ENCODE assay signal across 9 cellular contexts in genomic region chr9:137295313-137296213, GRCh38. TPM values are rescaled to one million over a fixed set of nuclear protein-coding genes. Genes with fewer than 3 reads are reported as not detected.
DNase-seq lines count a peak whose midpoint lies in the region; ATAC-seq, FAIRE-seq and TF ChIP-seq lines count a peak whose summit lies in the region.
"Had no signal": no experiment of that assay in that cellular context is flagged by ENCODE, and none has a peak within 500 bp of the region (broad histone marks: within the 10 kb centered on the region; RNA-seq: fewer than 3 reads in every experiment).

No MANE protein-coding gene starts in this region.

- H3K9me3 ChIP-seq in CD4-positive, CD25-positive, alpha-beta regulatory T cell (ENCODE audit: control insufficient read depth in 2 of 2, low read length in 2 of 2), result peaks cover 0 to 5% of the 10 kb centered on the region in 2 experiments
- H3K9me3 ChIP-seq in HepG2 (ENCODE audit: low read length) (no peaks in the 10 kb centered on the region), subcutaneous abdominal adipose tissue (ENCODE audit: control insufficient read depth in 5 of 5, low read length in 5 of 5) (peaks cover 0 to 5% (median 4%) of the 10 kb centered on the region in 5 donors)

- no peak for TF ChIP-seq POLR2A in HepG2 (IDR thresholded peaks at IDR 0.05; ENCODE audit: insufficient read depth in 1 of 2, low read depth in 2 of 2, low read length in 2 of 2)

- BruUV-seq in HepG2 (replicated peaks; lab: Mats Ljungman, UMichigan), result no TSS peak

- H3K9me3 Mint-ChIP-seq in CD4-positive, CD25-positive, alpha-beta regulatory T cell, result peaks cover 0 to 1% (median 0%) of the 10 kb centered on the region in 7 donors

- no peak overlapping the region for H3K27ac Mint-ChIP-seq in CD4-positive, CD25-positive, alpha-beta regulatory T cell

- FAIRE-seq in bronchial epithelial cell (lab: Jason Lieb, UNC) (no peak), HepG2 (lab: Jason Lieb, UNC) (no peak)

- no peak overlapping the region for H2AFZ ChIP-seq in HepG2 (ENCODE audit: low read length)

- in situ Hi-C loops in HepG2 (cut with HindIII; ENCODE audit: extremely low pct_ligation_motif_present, low pct_unique_long_range_greater_than_20kb), result no loop called here

- TF ChIP-seq CTCF in bronchial epithelial cell (IDR thresholded peaks at IDR 0.05; ENCODE audit: insufficient read depth, low read length, severe bottlenecking), result peak; percentile 36
- TF ChIP-seq CTCF in HepG2 (CRISPR knock-in tag; IDR thresholded peaks at IDR 0.05), result peak; percentile 45; the same call in 1 of the 2 replicates

- H3K4me1 ChIP-seq in CD4-positive, CD25-positive, alpha-beta regulatory T cell (ENCODE audit: control insufficient read depth, insufficient read depth, low read length, poor library complexity, severe bottlenecking), result peaks cover 9% of the 10 kb centered on the region
- H3K4me1 ChIP-seq in HepG2 (ENCODE audit: insufficient read depth, low read length) (peaks cover 64% of the 10 kb centered on the region), subcutaneous abdominal adipose tissue (ENCODE audit: control insufficient read depth in 5 of 5, insufficient read depth in 5 of 5, low read length in 5 of 5) (peaks cover 0 to 49% (median 38%) of the 10 kb centered on the region in 5 donors)

- H3K79me2 ChIP-seq in HepG2 (ENCODE audit: insufficient read depth, low read length), result no peaks in the 10 kb centered on the region

- no peak overlapping the region for H3K27ac ChIP-seq in CD4-positive, CD25-positive, alpha-beta regulatory T cell (ENCODE audit: insufficient read depth, low read length, poor library complexity, severe bottlenecking)
- H3K27ac ChIP-seq in HepG2 (ENCODE audit: extremely low read length, insufficient read depth, low read length) (no peak overlapping the region), subcutaneous abdominal adipose tissue (ENCODE audit: low read depth, low read length) (peak overlapping the region; percentile 74)

- H3K4me3 Mint-ChIP-seq in CD4-positive, CD25-positive, alpha-beta regulatory T cell, result peak overlapping the region in 1 of 4 donors; percentile 60

- no peaks in the 10 kb centered on the region for H4K20me1 ChIP-seq in HepG2 (ENCODE audit: insufficient read depth, low read length)

- intact Hi-C loops in HepG2 (cut with micrococcal nuclease; ENCODE audit: unreplicated experiment), result no loop called here

- ATAC-seq in CD4-positive, CD25-positive, alpha-beta regulatory T cell (ENCODE audit: low read depth in 2 of 2), result peak; percentile 76 to 80
- ATAC-seq in HepG2, result peak; percentile 60
- no peak for ATAC-seq in HG02763 (IDR thresholded peaks at IDR 0.05; ENCODE audit: unreplicated experiment)
- no peak for ATAC-seq in HG02642 (IDR thresholded peaks at IDR 0.05; ENCODE audit: poor library complexity, unreplicated experiment)

- DNase-seq in CD4-positive, CD25-positive, alpha-beta regulatory T cell, result peak; percentile 36 to 56 (median 39)
- DNase-seq in H7 (peak; percentile 98), SKM-1 treated with dmso at 0.1 percent for 144 hours (lab: John Stamatoyannopoulos, UW; ENCODE audit: unreplicated experiment) (peak; percentile 41), bronchial epithelial cell (ENCODE audit: low read depth) (no peak), HepG2 (ENCODE audit: low spot score) (no peak)

- H3K27me3 ChIP-seq in CD4-positive, CD25-positive, alpha-beta regulatory T cell (ENCODE audit: control insufficient read depth, insufficient read depth, low read length), result peaks cover 7% of the 10 kb centered on the region
- H3K27me3 ChIP-seq in H7 (ENCODE audit: control insufficient read depth, insufficient read depth, low read length) (peaks cover 15% of the 10 kb centered on the region), bronchial epithelial cell (ENCODE audit: control insufficient read depth, insufficient read depth, low read length) (no peaks in the 10 kb centered on the region), HepG2 (ENCODE audit: control insufficient read depth in 1 of 2, insufficient read depth in 2 of 2, low read length in 2 of 2) (peaks cover 4 to 37% of the 10 kb centered on the region in 2 experiments; a peak in 4 of 5 replicates), subcutaneous abdominal adipose tissue (ENCODE audit: control insufficient read depth in 5 of 5, insufficient read depth in 4 of 5, low read length in 5 of 5) (peaks cover 31 to 54% (median 49%) of the 10 kb centered on the region in 5 donors)

- POLR2A ChIA-PET in HepG2 (lab: Yijun Ruan, JAX), result no interaction called here

- H3K4me2 ChIP-seq in HepG2 (ENCODE audit: low read depth, low read length), result peak overlapping the region; percentile 80

- no peaks in the 10 kb centered on the region for H3K36me3 Mint-ChIP-seq in CD4-positive, CD25-positive, alpha-beta regulatory T cell

- WGBS in HepG2 (ENCODE audit: low lambda C conversion rate), result 36% methylated on average over 16 of the region's 120 CpGs

- TF ChIP-seq RAD21 in HepG2 (CRISPR knock-in tag; IDR thresholded peaks at IDR 0.05), result peak; percentile 81

- H3K9ac ChIP-seq in HepG2 (ENCODE audit: insufficient read depth, low read depth, low read length), result peak overlapping the region; percentile 29; the same call in 1 of the 2 replicates
- H3K9ac ChIP-seq in subcutaneous abdominal adipose tissue (ENCODE audit: low read length in 5 of 5), result no peak overlapping the region

- CTCF ChIA-PET in HepG2 (lab: Yijun Ruan, JAX; ENCODE audit: low intra/inter-chr PET ratio, low total read pairs), result interaction anchor here (1.4 kb wide), 1 partner anchor 111 kb away, joined by 7 read pairs; no protein-coding TSS in a partner anchor

- TF ChIP-seq EP300 in HepG2 (IDR thresholded peaks at IDR 0.05; ENCODE audit: low read depth in 2 of 2, low read length in 2 of 2) (no peak), HepG2 (CRISPR knock-in tag; IDR thresholded peaks at IDR 0.05; ENCODE audit: borderline replicate concordance) (no peak)

- H3K4me3 ChIP-seq in CD4-positive, CD25-positive, alpha-beta regulatory T cell (ENCODE audit: low read depth, low read length), result no peak overlapping the region
- H3K4me3 ChIP-seq in H7 (ENCODE audit: insufficient read depth, low read depth, low read length) (peak overlapping the region; percentile 36), bronchial epithelial cell (ENCODE audit: low read depth, low read length) (peak overlapping the region; percentile 21), HepG2 (replicated peaks in 1 of 3; ENCODE audit: insufficient read depth in 1 of 3, low read depth in 2 of 3, low read length in 3 of 3) (peak overlapping the region; percentile 34 to 67 (median 49); a peak in 5 of 6 replicates), subcutaneous abdominal adipose tissue (ENCODE audit: low read depth in 1 of 5, low read length in 5 of 5) (peak overlapping the region in 3 of 5 donors; percentile 56 to 60 (median 59))

- peaks cover 0 to 15% (median 3%) of the 10 kb centered on the region in 4 donors for H3K4me1 Mint-ChIP-seq in CD4-positive, CD25-positive, alpha-beta regulatory T cell

- H3K27me3 Mint-ChIP-seq in CD4-positive, CD25-positive, alpha-beta regulatory T cell, result peaks cover 36% of the 10 kb centered on the region

- H3K36me3 ChIP-seq in CD4-positive, CD25-positive, alpha-beta regulatory T cell (ENCODE audit: control insufficient read depth, insufficient read depth, low read length), result no peaks in the 10 kb centered on the region
- H3K36me3 ChIP-seq in H7 (replicated peaks; ENCODE audit: control insufficient read depth, insufficient read depth, low read length) (no peaks in the 10 kb centered on the region), bronchial epithelial cell (ENCODE audit: control insufficient read depth, insufficient read depth, low read length) (no peaks in the 10 kb centered on the region), HepG2 (replicated peaks in 1 of 2; ENCODE audit: control insufficient read depth in 1 of 2, insufficient read depth in 2 of 2, low read length in 2 of 2) (no peaks in the 10 kb centered on the region), subcutaneous abdominal adipose tissue (ENCODE audit: control insufficient read depth in 5 of 5, insufficient read depth in 5 of 5, low read length in 5 of 5) (peaks cover 0 to 3% (median 0%) of the 10 kb centered on the region in 5 donors)

RNA-seq across cellular contexts. Expression of gene NRARP, which starts 6.5 kb away (rescaled TPM):
- 1.6 TPM for total RNA-seq in CD4-positive, CD25-positive, alpha-beta regulatory T cell
- polyA plus RNA-seq in CD4-positive, CD25-positive, alpha-beta regulatory T cell, result not detected
- total RNA-seq in H7 (2014; rRNA removed; shearing (Covaris generic)), result 27.7 and 34.8 TPM in 2 replicates
- total RNA-seq in bronchial epithelial cell (3.4 and 14.5 TPM in 2 replicates), HepG2 (2016; rRNA removed; fragmentation: Illumina TruSeq; extraction: Trizol) (0.14 and 0.22 TPM in 2 replicates)
- total RNA-seq in HepG2 (2016; cell fraction: cytosol; rRNA removed; fragmentation: Illumina TruSeq; extraction: Trizol; ENCODE audit: low read depth), result 0.26 and 0.30 TPM in 2 replicates
- total RNA-seq in HepG2 (2016; cell fraction: insoluble cytoplasmic fraction; rRNA removed; fragmentation: Illumina TruSeq; extraction: Trizol), result 0.19 and 0.35 TPM in 2 replicates
- total RNA-seq in HepG2 (2016; cell fraction: membrane; rRNA removed; fragmentation: Illumina TruSeq; extraction: Trizol), result 0.21 and 0.25 TPM in 2 replicates
- 0.19 and 0.22 TPM in 2 replicates for total RNA-seq in HepG2 (2016; cell fraction: nucleus; rRNA removed; fragmentation: Illumina TruSeq; extraction: Trizol)
- 0.46 and 0.73 TPM in 2 replicates for polyA plus RNA-seq in HepG2 (2011; rRNA removed)
- polyA plus RNA-seq in HepG2 (2011; cell fraction: cytosol; rRNA removed), result 0.74 and 1.0 TPM in 2 replicates
- 0.69 and 0.79 TPM in 2 replicates for polyA plus RNA-seq in HepG2 (2011; cell fraction: nucleus; rRNA removed)
- 0.51 and 0.78 TPM in 2 replicates for polyA plus RNA-seq in HepG2 (2012)
- polyA plus RNA-seq in HepG2 (2016; cell fraction: cytosol; fragmentation: Illumina TruSeq; extraction: Trizol; ENCODE audit: low read depth), result 0.21 and 0.42 TPM in 2 replicates
- 0.17 and 0.46 TPM in 2 replicates for polyA plus RNA-seq in HepG2 (2016; cell fraction: insoluble cytoplasmic fraction; fragmentation: Illumina TruSeq; extraction: Trizol; ENCODE audit: low read depth)
- 0.40 and 0.56 TPM in 2 replicates for polyA plus RNA-seq in HepG2 (2016; cell fraction: membrane; fragmentation: Illumina TruSeq; extraction: Trizol; ENCODE audit: low read depth)
- polyA plus RNA-seq in HepG2 (2016; cell fraction: nucleus; fragmentation: Illumina TruSeq; extraction: Trizol; ENCODE audit: insufficient read depth, low read depth), result 0.36 and 0.52 TPM in 2 replicates
- 1.0 and 2.0 TPM in 2 replicates for polyA minus RNA-seq in HepG2 (2011; rRNA and poly(A)+ RNA removed; ENCODE audit: low replicate concordance)
- polyA minus RNA-seq in HepG2 (2011; cell fraction: cytosol; rRNA and poly(A)+ RNA removed), result 0.59 and 0.88 TPM in 2 replicates
- polyA minus RNA-seq in HepG2 (2011; cell fraction: nucleus; rRNA and poly(A)+ RNA removed), result 0.25 TPM in 1 of 2 replicates, not detected in the other
- total RNA-seq: LHCN-M2 had no signal

RNA-seq across cellular contexts. Expression of gene TOR4A, which starts 18.0 kb away (rescaled TPM):
- 6.1 TPM for total RNA-seq in CD4-positive, CD25-positive, alpha-beta regulatory T cell
- polyA plus RNA-seq in CD4-positive, CD25-positive, alpha-beta regulatory T cell, result 1 to 10 TPM; 2.6 to 4.2 (median 3.5) TPM
- total RNA-seq in H7 (2014; rRNA removed; shearing (Covaris generic)), result 21.3 and 23.2 TPM in 2 replicates
- 18.7 and 25.0 TPM in 2 replicates for total RNA-seq in bronchial epithelial cell
- total RNA-seq in HepG2 (2016; rRNA removed; fragmentation: Illumina TruSeq; extraction: Trizol), result 7.0 and 14.2 TPM in 2 replicates
- 1.3 and 1.5 TPM in 2 replicates for total RNA-seq in HepG2 (2016; cell fraction: cytosol; rRNA removed; fragmentation: Illumina TruSeq; extraction: Trizol; ENCODE audit: low read depth)
- total RNA-seq in HepG2 (2016; cell fraction: insoluble cytoplasmic fraction; rRNA removed; fragmentation: Illumina TruSeq; extraction: Trizol), result 6.7 and 14.2 TPM in 2 replicates
- total RNA-seq in HepG2 (2016; cell fraction: membrane; rRNA removed; fragmentation: Illumina TruSeq; extraction: Trizol), result 5.1 and 6.1 TPM in 2 replicates
- total RNA-seq in HepG2 (2016; cell fraction: nucleus; rRNA removed; fragmentation: Illumina TruSeq; extraction: Trizol), result 10.4 and 11.5 TPM in 2 replicates
- polyA plus RNA-seq in HepG2 (2011; rRNA removed), result 11.1 and 16.4 TPM in 2 replicates
- 14.3 and 20.7 TPM in 2 replicates for polyA plus RNA-seq in HepG2 (2011; cell fraction: cytosol; rRNA removed)
- polyA plus RNA-seq in HepG2 (2011; cell fraction: nucleus; rRNA removed), result 17.2 and 18.2 TPM in 2 replicates
- 6.6 and 10.2 TPM in 2 replicates for polyA plus RNA-seq in HepG2 (2012)
- polyA plus RNA-seq in HepG2 (2016; cell fraction: cytosol; fragmentation: Illumina TruSeq; extraction: Trizol; ENCODE audit: low read depth), result 1.1 and 1.2 TPM in 2 replicates
- polyA plus RNA-seq in HepG2 (2016; cell fraction: insoluble cytoplasmic fraction; fragmentation: Illumina TruSeq; extraction: Trizol; ENCODE audit: low read depth), result 7.9 and 8.2 TPM in 2 replicates
- 3.0 and 3.1 TPM in 2 replicates for polyA plus RNA-seq in HepG2 (2016; cell fraction: membrane; fragmentation: Illumina TruSeq; extraction: Trizol; ENCODE audit: low read depth)
- 20.6 and 20.8 TPM in 2 replicates for polyA plus RNA-seq in HepG2 (2016; cell fraction: nucleus; fragmentation: Illumina TruSeq; extraction: Trizol; ENCODE audit: insufficient read depth, low read depth)
- polyA minus RNA-seq in HepG2 (2011; rRNA and poly(A)+ RNA removed; ENCODE audit: low replicate concordance), result 13.4 and 50.2 TPM in 2 replicates
- 29.6 and 30.9 TPM in 2 replicates for polyA minus RNA-seq in HepG2 (2011; cell fraction: cytosol; rRNA and poly(A)+ RNA removed)
- polyA minus RNA-seq in HepG2 (2011; cell fraction: nucleus; rRNA and poly(A)+ RNA removed), result 6.3 and 7.8 TPM in 2 replicates

RNA-seq across cellular contexts. Expression of gene NELFB, which starts 40.4 kb away (rescaled TPM):
- total RNA-seq in CD4-positive, CD25-positive, alpha-beta regulatory T cell, result 46.4 TPM
- polyA plus RNA-seq in CD4-positive, CD25-positive, alpha-beta regulatory T cell, result 10 to 100 TPM; 22.3 to 27.1 (median 23.7) TPM
- total RNA-seq in H7 (2014; rRNA removed; shearing (Covaris generic)), result 112 and 121 TPM in 2 replicates
- total RNA-seq in bronchial epithelial cell, result 59.8 and 67.9 TPM in 2 replicates
- 38.7 and 45.8 TPM in 2 replicates for total RNA-seq in HepG2 (2016; rRNA removed; fragmentation: Illumina TruSeq; extraction: Trizol)
- total RNA-seq in HepG2 (2016; cell fraction: cytosol; rRNA removed; fragmentation: Illumina TruSeq; extraction: Trizol; ENCODE audit: low read depth), result 11.1 and 13.7 TPM in 2 replicates
- 33.9 and 46.1 TPM in 2 replicates for total RNA-seq in HepG2 (2016; cell fraction: insoluble cytoplasmic fraction; rRNA removed; fragmentation: Illumina TruSeq; extraction: Trizol)
- total RNA-seq in HepG2 (2016; cell fraction: membrane; rRNA removed; fragmentation: Illumina TruSeq; extraction: Trizol), result 31.9 and 34.1 TPM in 2 replicates
- total RNA-seq in HepG2 (2016; cell fraction: nucleus; rRNA removed; fragmentation: Illumina TruSeq; extraction: Trizol), result 19.5 and 22.8 TPM in 2 replicates
- polyA plus RNA-seq in HepG2 (2011; rRNA removed), result 26.5 and 38.0 TPM in 2 replicates
- polyA plus RNA-seq in HepG2 (2011; cell fraction: cytosol; rRNA removed), result 31.2 and 47.6 TPM in 2 replicates
- polyA plus RNA-seq in HepG2 (2011; cell fraction: nucleus; rRNA removed), result 58.0 and 66.2 TPM in 2 replicates
- 37.0 and 38.0 TPM in 2 replicates for polyA plus RNA-seq in HepG2 (2012)
- polyA plus RNA-seq in HepG2 (2016; cell fraction: cytosol; fragmentation: Illumina TruSeq; extraction: Trizol; ENCODE audit: low read depth), result 13.2 and 13.7 TPM in 2 replicates
- polyA plus RNA-seq in HepG2 (2016; cell fraction: insoluble cytoplasmic fraction; fragmentation: Illumina TruSeq; extraction: Trizol; ENCODE audit: low read depth), result 38.8 and 48.5 TPM in 2 replicates
- polyA plus RNA-seq in HepG2 (2016; cell fraction: membrane; fragmentation: Illumina TruSeq; extraction: Trizol; ENCODE audit: low read depth), result 24.3 and 28.9 TPM in 2 replicates
- polyA plus RNA-seq in HepG2 (2016; cell fraction: nucleus; fragmentation: Illumina TruSeq; extraction: Trizol; ENCODE audit: insufficient read depth, low read depth), result 40.4 and 45.0 TPM in 2 replicates
- polyA minus RNA-seq in HepG2 (2011; rRNA and poly(A)+ RNA removed; ENCODE audit: low replicate concordance), result 63.2 and 70.3 TPM in 2 replicates
- polyA minus RNA-seq in HepG2 (2011; cell fraction: cytosol; rRNA and poly(A)+ RNA removed), result 28.7 and 31.0 TPM in 2 replicates
- 10.3 and 11.6 TPM in 2 replicates for polyA minus RNA-seq in HepG2 (2011; cell fraction: nucleus; rRNA and poly(A)+ RNA removed)

RNA-seq across cellular contexts. Expression of gene STPG3, which starts 44.5 kb away (rescaled TPM):
- total RNA-seq in CD4-positive, CD25-positive, alpha-beta regulatory T cell, result not detected
- polyA plus RNA-seq in CD4-positive, CD25-positive, alpha-beta regulatory T cell, result not detected
- total RNA-seq in H7 (2014; rRNA removed; shearing (Covaris generic)), result not detected in 2 replicates
- total RNA-seq in bronchial epithelial cell, result not detected in 2 replicates
- total RNA-seq in HepG2 (2016; rRNA removed; fragmentation: Illumina TruSeq; extraction: Trizol), result not detected in 2 replicates
- total RNA-seq in HepG2 (2016; cell fraction: cytosol; rRNA removed; fragmentation: Illumina TruSeq; extraction: Trizol; ENCODE audit: low read depth), result not detected in 2 replicates
- not detected in 2 replicates for total RNA-seq in HepG2 (2016; cell fraction: insoluble cytoplasmic fraction; rRNA removed; fragmentation: Illumina TruSeq; extraction: Trizol)
- total RNA-seq in HepG2 (2016; cell fraction: membrane; rRNA removed; fragmentation: Illumina TruSeq; extraction: Trizol), result not detected in 2 replicates
- total RNA-seq in HepG2 (2016; cell fraction: nucleus; rRNA removed; fragmentation: Illumina TruSeq; extraction: Trizol), result not detected in 2 replicates
- not detected in 2 replicates for polyA plus RNA-seq in HepG2 (2011; rRNA removed)
- polyA plus RNA-seq in HepG2 (2011; cell fraction: cytosol; rRNA removed), result not detected in 2 replicates
- 0.45 and 0.50 TPM in 2 replicates for polyA plus RNA-seq in HepG2 (2011; cell fraction: nucleus; rRNA removed)
- 0.27 and 0.35 TPM in 2 replicates for polyA plus RNA-seq in HepG2 (2012)
- not detected in 2 replicates for polyA plus RNA-seq in HepG2 (2016; cell fraction: cytosol; fragmentation: Illumina TruSeq; extraction: Trizol; ENCODE audit: low read depth)
- not detected in 2 replicates for polyA plus RNA-seq in HepG2 (2016; cell fraction: insoluble cytoplasmic fraction; fragmentation: Illumina TruSeq; extraction: Trizol; ENCODE audit: low read depth)
- not detected in 2 replicates for polyA plus RNA-seq in HepG2 (2016; cell fraction: membrane; fragmentation: Illumina TruSeq; extraction: Trizol; ENCODE audit: low read depth)
- polyA plus RNA-seq in HepG2 (2016; cell fraction: nucleus; fragmentation: Illumina TruSeq; extraction: Trizol; ENCODE audit: insufficient read depth, low read depth), result not detected in 2 replicates
- polyA minus RNA-seq in HepG2 (2011; rRNA and poly(A)+ RNA removed; ENCODE audit: low replicate concordance), result 0.23 TPM in 1 of 2 replicates, not detected in the other
- polyA minus RNA-seq in HepG2 (2011; cell fraction: cytosol; rRNA and poly(A)+ RNA removed), result not detected in 2 replicates
- polyA minus RNA-seq in HepG2 (2011; cell fraction: nucleus; rRNA and poly(A)+ RNA removed), result not detected in 2 replicates
- total RNA-seq: LHCN-M2 had no signal

RNA-seq across cellular contexts. Expression of gene TUBB4B, which starts 54.5 kb away (rescaled TPM):
- total RNA-seq in CD4-positive, CD25-positive, alpha-beta regulatory T cell, result 100 TPM
- polyA plus RNA-seq in CD4-positive, CD25-positive, alpha-beta regulatory T cell, result 10 to 100 TPM; 56.7 to 87.4 (median 71.8) TPM
- total RNA-seq in H7 (2014; rRNA removed; shearing (Covaris generic)), result 238 and 257 TPM in 2 replicates
- 82.7 and 193 TPM in 2 replicates for total RNA-seq in bronchial epithelial cell
- total RNA-seq in HepG2 (2016; rRNA removed; fragmentation: Illumina TruSeq; extraction: Trizol), result 412 and 481 TPM in 2 replicates
- total RNA-seq in HepG2 (2016; cell fraction: cytosol; rRNA removed; fragmentation: Illumina TruSeq; extraction: Trizol; ENCODE audit: low read depth), result 96.3 and 106 TPM in 2 replicates
- 424 and 467 TPM in 2 replicates for total RNA-seq in HepG2 (2016; cell fraction: insoluble cytoplasmic fraction; rRNA removed; fragmentation: Illumina TruSeq; extraction: Trizol)
- total RNA-seq in HepG2 (2016; cell fraction: membrane; rRNA removed; fragmentation: Illumina TruSeq; extraction: Trizol), result 128 TPM in 2 replicates
- 195 and 203 TPM in 2 replicates for total RNA-seq in HepG2 (2016; cell fraction: nucleus; rRNA removed; fragmentation: Illumina TruSeq; extraction: Trizol)
- 182 and 243 TPM in 2 replicates for polyA plus RNA-seq in HepG2 (2011; rRNA removed)
- polyA plus RNA-seq in HepG2 (2011; cell fraction: cytosol; rRNA removed), result 251 and 293 TPM in 2 replicates
- polyA plus RNA-seq in HepG2 (2011; cell fraction: nucleus; rRNA removed), result 210 and 235 TPM in 2 replicates
- polyA plus RNA-seq in HepG2 (2012), result 190 and 205 TPM in 2 replicates
- polyA plus RNA-seq in HepG2 (2016; cell fraction: cytosol; fragmentation: Illumina TruSeq; extraction: Trizol; ENCODE audit: low read depth), result 115 and 121 TPM in 2 replicates
- polyA plus RNA-seq in HepG2 (2016; cell fraction: insoluble cytoplasmic fraction; fragmentation: Illumina TruSeq; extraction: Trizol; ENCODE audit: low read depth), result 587 and 625 TPM in 2 replicates
- polyA plus RNA-seq in HepG2 (2016; cell fraction: membrane; fragmentation: Illumina TruSeq; extraction: Trizol; ENCODE audit: low read depth), result 115 and 122 TPM in 2 replicates
- polyA plus RNA-seq in HepG2 (2016; cell fraction: nucleus; fragmentation: Illumina TruSeq; extraction: Trizol; ENCODE audit: insufficient read depth, low read depth), result 355 and 369 TPM in 2 replicates
- polyA minus RNA-seq in HepG2 (2011; rRNA and poly(A)+ RNA removed; ENCODE audit: low replicate concordance), result 270 and 721 TPM in 2 replicates
- 140 and 144 TPM in 2 replicates for polyA minus RNA-seq in HepG2 (2011; cell fraction: cytosol; rRNA and poly(A)+ RNA removed)
- 74.6 and 75.6 TPM in 2 replicates for polyA minus RNA-seq in HepG2 (2011; cell fraction: nucleus; rRNA and poly(A)+ RNA removed)

Comparison
In these comparisons a context has a peak if more than half of its experiments do, and no peak if none do; other contexts are left out.
1. ATAC-seq: peak in CD4-positive, CD25-positive, alpha-beta regulatory T cell (2 of 2) and HepG2 (single experiment); none in HG02763 (single experiment) and HG02642 (single experiment).
2. DNase-seq: peak in CD4-positive, CD25-positive, alpha-beta regulatory T cell (3 of 3), H7 (single experiment) and SKM-1 treated with dmso at 0.1 percent for 144 hours (single experiment); none in bronchial epithelial cell (single experiment) and HepG2 (single experiment).